In the genomic region with DNA sequence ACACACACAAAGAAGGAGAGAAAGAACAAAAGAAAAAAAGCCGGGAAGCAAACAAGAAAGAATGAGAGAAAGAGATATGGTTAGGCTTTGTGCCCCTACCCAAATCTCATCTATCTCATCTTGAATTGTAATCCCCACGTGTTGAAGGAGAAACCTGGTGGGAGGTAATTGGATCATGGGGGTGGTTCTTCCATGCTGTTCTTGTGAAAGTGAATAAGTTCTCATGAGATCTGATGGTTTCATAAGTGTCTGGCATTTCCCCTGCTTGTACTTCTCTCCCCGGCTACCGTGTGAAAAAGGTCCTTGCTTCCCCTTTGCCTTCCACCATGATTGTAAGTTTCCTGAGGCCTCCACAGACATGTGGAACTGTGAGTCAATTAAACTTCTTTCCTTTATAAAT, we compare ENCODE assay signal across 17 cellular contexts. TPM values are rescaled to one million over a fixed set of nuclear protein-coding genes. Genes with fewer than 3 reads are reported as not detected.
"Had no signal": no experiment of that assay in that cellular context is flagged by ENCODE, and none has a peak within 500 bp of the region (broad histone marks: within the 10 kb centered on the region; RNA-seq: fewer than 3 reads in every experiment).

No MANE protein-coding gene starts in this region.

- H3K36me3 ChIP-seq: adrenal gland, thyroid gland had no signal

- DNase-seq: activated CD4-positive, alpha-beta memory T cell treated with anti-CD3 and anti-CD28 coated beads for 36 hours; activated CD4-positive, alpha-beta T cell treated with anti-CD3 and anti-CD28 coated beads for 36 hours; activated CD8-positive, alpha-beta memory T cell treated with anti-CD3 and anti-CD28 coated beads, Interleukin-2, amount 10 ng/mL, durations not matched to agents 7 days and 5 days; activated effector memory CD4-positive, alpha-beta T cell treated with anti-CD3 and anti-CD28 coated beads, Interleukin-2, amount 50 U/mL, for 16 hours; activated T-cell treated with anti-CD3 and anti-CD28 coated beads, Interleukin-2, amount 50 U/mL, for 1 hour; adrenal gland; cortex of kidney; effector memory CD4-positive, alpha-beta T cell; foreskin melanocyte; immature natural killer cell; mesenchymal stem cell; occipital lobe; stimulated activated CD4-positive, alpha-beta T cell treated with anti-CD3 and anti-CD28 coated beads, Interleukin-4, amount 100 ng/mL, for 1 hour; stimulated activated naive B cell treated with anti-CD40 and anti-IgM and Interleukin-4, amounts not matched to agents 10 μg/mL and 1 μg/mL and 100 μg/mL, for 72 hours; thyroid gland had no signal

- H3K4me3 Mint-ChIP-seq: activated CD4-positive, alpha-beta memory T cell treated with anti-CD3 and anti-CD28 coated beads for 36 hours; activated CD4-positive, alpha-beta T cell treated with anti-CD3 and anti-CD28 coated beads for 36 hours; activated CD8-positive, alpha-beta memory T cell treated with anti-CD3 and anti-CD28 coated beads, Interleukin-2, amount 10 ng/mL, durations not matched to agents 7 days and 5 days; activated naive CD4-positive, alpha-beta T cell treated with anti-CD3 and anti-CD28 coated beads, Interleukin-2, amount 50 U/mL, for 24 hours; immature natural killer cell; natural killer cell treated with Interleukin-12 subunit alpha and Interleukin-12 subunit beta and Interleukin-15 and Interleukin-18, amount 100 ng/mL, for 72 hours; stimulated activated naive B cell treated with anti-CD40 and anti-IgM and Interleukin-4, amounts not matched to agents 10 μg/mL and 1 μg/mL and 100 μg/mL, for 72 hours had no signal

- H3K36me3 Mint-ChIP-seq: activated CD4-positive, alpha-beta memory T cell treated with anti-CD3 and anti-CD28 coated beads for 36 hours; activated CD8-positive, alpha-beta memory T cell treated with anti-CD3 and anti-CD28 coated beads, Interleukin-2, amount 10 ng/mL, durations not matched to agents 7 days and 5 days; immature natural killer cell; natural killer cell treated with Interleukin-12 subunit alpha and Interleukin-12 subunit beta and Interleukin-15 and Interleukin-18, amount 100 ng/mL, for 72 hours; stimulated activated naive B cell treated with anti-CD40 and anti-IgM and Interleukin-4, amounts not matched to agents 10 μg/mL and 1 μg/mL and 100 μg/mL, for 72 hours had no signal

- H3K4me3 ChIP-seq: adrenal gland, thyroid gland had no signal

- H3K27ac ChIP-seq: adrenal gland, thyroid gland had no signal

- H3K27ac Mint-ChIP-seq: activated CD4-positive, alpha-beta memory T cell treated with anti-CD3 and anti-CD28 coated beads for 36 hours; activated CD4-positive, alpha-beta T cell treated with anti-CD3 and anti-CD28 coated beads for 36 hours; activated CD8-positive, alpha-beta memory T cell treated with anti-CD3 and anti-CD28 coated beads, Interleukin-2, amount 10 ng/mL, durations not matched to agents 7 days and 5 days; activated naive CD4-positive, alpha-beta T cell treated with anti-CD3 and anti-CD28 coated beads, Interleukin-2, amount 50 U/mL, for 24 hours; natural killer cell treated with Interleukin-12 subunit alpha and Interleukin-12 subunit beta and Interleukin-15 and Interleukin-18, amount 100 ng/mL, for 72 hours; stimulated activated naive B cell treated with anti-CD40 and anti-IgM and Interleukin-4, amounts not matched to agents 10 μg/mL and 1 μg/mL and 100 μg/mL, for 72 hours had no signal

- H3K9me3 ChIP-seq: adrenal gland, thyroid gland had no signal

- H3K9me3 Mint-ChIP-seq: activated CD4-positive, alpha-beta memory T cell treated with anti-CD3 and anti-CD28 coated beads for 36 hours; activated naive CD4-positive, alpha-beta T cell treated with anti-CD3 and anti-CD28 coated beads, Interleukin-2, amount 50 U/mL, for 24 hours; natural killer cell treated with Interleukin-12 subunit alpha and Interleukin-12 subunit beta and Interleukin-15 and Interleukin-18, amount 100 ng/mL, for 72 hours; stimulated activated naive B cell treated with anti-CD40 and anti-IgM and Interleukin-4, amounts not matched to agents 10 μg/mL and 1 μg/mL and 100 μg/mL, for 72 hours had no signal

- H3K4me1 ChIP-seq: adrenal gland, thyroid gland had no signal

- H3K27me3 ChIP-seq: thyroid gland had no signal

- ATAC-seq: activated CD4-positive, alpha-beta T cell treated with anti-CD3 and anti-CD28 coated beads for 36 hours; activated CD8-positive, alpha-beta memory T cell treated with anti-CD3 and anti-CD28 coated beads, Interleukin-2, amount 10 ng/mL, durations not matched to agents 7 days and 5 days; natural killer cell treated with Interleukin-12 subunit alpha and Interleukin-12 subunit beta and Interleukin-15 and Interleukin-18, amount 100 ng/mL, for 72 hours; stimulated activated naive B cell treated with anti-CD40 and anti-IgM and Interleukin-4, amounts not matched to agents 10 μg/mL and 1 μg/mL and 100 μg/mL, for 72 hours had no signal

- H3K4me1 Mint-ChIP-seq: activated CD8-positive, alpha-beta memory T cell treated with anti-CD3 and anti-CD28 coated beads, Interleukin-2, amount 10 ng/mL, durations not matched to agents 7 days and 5 days; activated naive CD4-positive, alpha-beta T cell treated with anti-CD3 and anti-CD28 coated beads, Interleukin-2, amount 50 U/mL, for 24 hours; immature natural killer cell had no signal

RNA-seq across cellular contexts. Expression of a gene that starts 32.0 kb away (rescaled TPM):
- total RNA-seq: activated CD4-positive, alpha-beta memory T cell treated with anti-CD3 and anti-CD28 coated beads for 36 hours; activated CD4-positive, alpha-beta T cell treated with anti-CD3 and anti-CD28 coated beads for 36 hours; activated CD8-positive, alpha-beta memory T cell treated with anti-CD3 and anti-CD28 coated beads, Interleukin-2, amount 10 ng/mL, durations not matched to agents 7 days and 5 days; occipital lobe; thyroid gland had no signal
